Comparison of ENCODE assay signal across 11 cellular contexts in genomic region chr4:77699731-77700210, GRCh38.
DNase-seq lines count a peak whose midpoint lies in the region; ATAC-seq and TF ChIP-seq lines count a peak whose summit lies in the region.
"Had no signal": no experiment of that assay in that cellular context is flagged by ENCODE, and none has a peak within 500 bp of the region (broad histone marks: within the 10 kb centered on the region; RNA-seq: fewer than 3 reads in every experiment).

No MANE protein-coding gene starts in this region.

- no peak overlapping the region for H4K5ac ChIP-seq in mesendoderm (ENCODE audit: low read length)

- H3K79me2 ChIP-seq in mesendoderm (ENCODE audit: control insufficient read depth, insufficient read depth, low read length): no peaks in the 10 kb centered on the region

- no TSS peak for BruUV-seq in Calu3 (replicated peaks; lab: Mats Ljungman, UMichigan)

- H3K27ac Mint-ChIP-seq in Calu3 (ENCODE audit: unreplicated experiment) (no peak overlapping the region), brain (peak overlapping the region in 3 of 5 experiments; percentile 75 to 89 (median 82))
- H3K27ac Mint-ChIP-seq: memory B cell had no signal

- no peak overlapping the region for H2AK5ac ChIP-seq in mesendoderm (ENCODE audit: low read length)

- no peak for ATAC-seq in GM18868 (IDR thresholded peaks at IDR 0.05; ENCODE audit: unreplicated experiment)

- H4K8ac ChIP-seq in mesendoderm (ENCODE audit: low read depth, low read length): no peak overlapping the region

- CTCF ChIA-PET in Calu3 (lab: Charles Lee): no interaction called here

- no peaks in the 10 kb centered on the region for H3K36me3 ChIP-seq in mesendoderm (ENCODE audit: control insufficient read depth, insufficient read depth, low read length)
- H3K36me3 ChIP-seq: tibial nerve had no signal

- no peaks in the 10 kb centered on the region for H3K27me3 Mint-ChIP-seq in Calu3 (ENCODE audit: unreplicated experiment)
- peaks cover 3% of the 10 kb centered on the region for H3K27me3 Mint-ChIP-seq in brain
- H3K27me3 Mint-ChIP-seq: memory B cell had no signal

- intact Hi-C loops in Calu3 (cut with micrococcal nuclease; ENCODE audit: unreplicated experiment): loop anchor here (5.0 kb wide), 1 partner anchor 232 kb away; no protein-coding TSS in a partner anchor

- DNase-seq in Calu3 (peak; percentile 1), HuH-7.5 (ENCODE audit: low spot score) (peak; percentile 15), mesendoderm (peak; percentile 93), DMS153 treated with DMSO at 0.1 percent for 48 hours (lab: John Stamatoyannopoulos, UW; ENCODE audit: unreplicated experiment) (no peak), mesenteric fat pad (ENCODE audit: low spot score) (no peak)
- DNase-seq in activated naive CD4-positive, alpha-beta T cell treated with Interleukin-2 at 50 U/mL for 16 hours: no peak
- DNase-seq: activated CD8-positive, alpha-beta memory T cell treated with anti-CD3 and anti-CD28 coated beads, Interleukin-2, amount 50 U/mL, for 4 hours had no signal

- no peak overlapping the region for H3K4me2 ChIP-seq in mesendoderm (ENCODE audit: low read length)

- no peak overlapping the region for H3K18ac ChIP-seq in mesendoderm (ENCODE audit: low read length)

- H2BK120ac ChIP-seq in mesendoderm (ENCODE audit: low read depth, low read length): no peak overlapping the region

- H3K4me1 Mint-ChIP-seq in Calu3 (ENCODE audit: low read depth, unreplicated experiment) (peaks cover 32% of the 10 kb centered on the region), brain (peaks cover 49% of the 10 kb centered on the region)
- H3K4me1 Mint-ChIP-seq: memory B cell had no signal

- no peak overlapping the region for H3K4ac ChIP-seq in mesendoderm (ENCODE audit: low read depth, low read length)

- no peaks in the 10 kb centered on the region for H3K79me1 ChIP-seq in mesendoderm (ENCODE audit: low read length)

- H3K36me3 Mint-ChIP-seq in Calu3 (ENCODE audit: insufficient read depth, unreplicated experiment) (no peaks in the 10 kb centered on the region), brain (no peaks in the 10 kb centered on the region)
- H3K36me3 Mint-ChIP-seq: memory B cell had no signal

- H3K56ac ChIP-seq in mesendoderm (ENCODE audit: low read length): no peak overlapping the region

- no peaks in the 10 kb centered on the region for H3K4me1 ChIP-seq in mesendoderm (ENCODE audit: control insufficient read depth, low read depth, low read length)
- H3K4me1 ChIP-seq: tibial nerve had no signal

- no peak overlapping the region for H3K9ac ChIP-seq in mesendoderm (ENCODE audit: low read length)

- no peak overlapping the region for H3K23ac ChIP-seq in mesendoderm (ENCODE audit: low read length)

- H2BK15ac ChIP-seq in mesendoderm (replicated peaks; ENCODE audit: low read depth): no peak overlapping the region

- TF ChIP-seq CTCF in Calu3 (IDR thresholded peaks at IDR 0.05; ENCODE audit: unreplicated experiment) (no peak), brain (conservative IDR thresholded peaks at IDR 0.05) (no peak)

- H2BK5ac ChIP-seq in mesendoderm (ENCODE audit: low read length): no peak overlapping the region

- H3K4me3 Mint-ChIP-seq in Calu3 (ENCODE audit: low read depth, unreplicated experiment): no peak overlapping the region
- H3K4me3 Mint-ChIP-seq in brain: peak overlapping the region in 3 of 5 experiments; percentile 5 to 32 (median 16)
- H3K4me3 Mint-ChIP-seq: memory B cell had no signal

- no CpG with 5 or more reads among the region's 3 CpGs for WGBS in mesendoderm (ENCODE audit: extremely low coverage, insufficient coverage, low lambda C conversion rate)

- no peaks in the 10 kb centered on the region for H3K27me3 ChIP-seq in mesendoderm (ENCODE audit: insufficient read depth, low read length, poor library complexity)
- H3K27me3 ChIP-seq: tibial nerve had no signal

- no peaks in the 10 kb centered on the region for H3K9me3 Mint-ChIP-seq in Calu3 (ENCODE audit: low read depth, unreplicated experiment)
- no peaks in the 10 kb centered on the region for H3K9me3 Mint-ChIP-seq in brain
- H3K9me3 Mint-ChIP-seq: memory B cell had no signal

- no peak overlapping the region for H3K4me3 ChIP-seq in mesendoderm (ENCODE audit: low read length)
- H3K4me3 ChIP-seq: tibial nerve had no signal

- no peak overlapping the region for H3K27ac ChIP-seq in mesendoderm (ENCODE audit: low read depth, low read length)
- H3K27ac ChIP-seq: tibial nerve had no signal

Comparison
In these comparisons a context has a peak if more than half of its experiments do, and no peak if none do; other contexts are left out.
1. DNase-seq: peak in Calu3 (single experiment), HuH-7.5 (single experiment) and mesendoderm (single experiment); none in DMS153 treated with DMSO at 0.1 percent for 48 hours (single experiment), mesenteric fat pad (single experiment) and activated naive CD4-positive, alpha-beta T cell treated with Interleukin-2 at 50 U/mL for 16 hours (single experiment).